8 cellular contexts compared by ENCODE assay signal in genomic region chr22:46053563-46054090, GRCh38.
DNase-seq lines count a peak whose midpoint lies in the region; ATAC-seq and TF ChIP-seq lines count a peak whose summit lies in the region.

No MANE protein-coding gene starts in this region.

- peak; percentile 43 to 57 for ATAC-seq in CD4-positive, CD25-positive, alpha-beta regulatory T cell (ENCODE audit: low read depth in 2 of 2)
- peak; percentile 88 to 89 for ATAC-seq in lower lobe of right lung
- no peak for ATAC-seq in HG02763 (IDR thresholded peaks at IDR 0.05; ENCODE audit: unreplicated experiment)

- H3K27me3 ChIP-seq in CD4-positive, CD25-positive, alpha-beta regulatory T cell (ENCODE audit: control insufficient read depth, insufficient read depth, low read length), result no peaks in the 10 kb centered on the region
- H3K27me3 ChIP-seq in colonic mucosa, result no peaks in the 10 kb centered on the region
- H3K27me3 ChIP-seq in lower lobe of right lung (ENCODE audit: low read depth), result no peaks in the 10 kb centered on the region
- H3K27me3 ChIP-seq in stomach smooth muscle (ENCODE audit: control insufficient read depth in 1 of 2, insufficient read depth in 2 of 2, low read length in 2 of 2), result no peaks in the 10 kb centered on the region

- TF ChIP-seq CTCF in colonic mucosa (IDR thresholded peaks at IDR 0.05) (no peak), lower lobe of right lung (IDR thresholded peaks at IDR 0.05) (no peak)

- intact Hi-C loops in colonic mucosa (cut with DNase I) (no loop called here), lower lobe of right lung (cut with DNase I) (no loop called here)

- peak overlapping the region; percentile 90 to 96 (median 95) for H3K27ac Mint-ChIP-seq in CD4-positive, CD25-positive, alpha-beta regulatory T cell
- H3K27ac Mint-ChIP-seq in IgD-negative memory B cell, result peak overlapping the region; percentile 93 to 96 (median 94)

- no peaks in the 10 kb centered on the region for H3K36me3 Mint-ChIP-seq in CD4-positive, CD25-positive, alpha-beta regulatory T cell
- H3K36me3 Mint-ChIP-seq in IgD-negative memory B cell, result no peaks in the 10 kb centered on the region

- no peaks in the 10 kb centered on the region for H3K27me3 Mint-ChIP-seq in CD4-positive, CD25-positive, alpha-beta regulatory T cell
- peaks cover 2% of the 10 kb centered on the region for H3K27me3 Mint-ChIP-seq in IgD-negative memory B cell

- peak overlapping the region; percentile 57 for H3K4me3 ChIP-seq in CD4-positive, CD25-positive, alpha-beta regulatory T cell (ENCODE audit: low read depth, low read length)
- H3K4me3 ChIP-seq in colonic mucosa, result peak overlapping the region; percentile 62
- H3K4me3 ChIP-seq in lower lobe of right lung, result peak overlapping the region; percentile 87
- H3K4me3 ChIP-seq in stomach smooth muscle (ENCODE audit: low read length in 2 of 2), result peak overlapping the region; percentile 70 to 80

- peak overlapping the region; percentile 84 to 97 (median 90) for H3K4me3 Mint-ChIP-seq in CD4-positive, CD25-positive, alpha-beta regulatory T cell
- H3K4me3 Mint-ChIP-seq in IgD-negative memory B cell, result peak overlapping the region; percentile 89 to 99 (median 96)

- H3K9ac ChIP-seq in colonic mucosa (ENCODE audit: low read depth in 2 of 2, low read length in 2 of 2) (peak overlapping the region; percentile 90 to 98), stomach smooth muscle (ENCODE audit: low read length in 2 of 2) (peak overlapping the region; percentile 76 to 84)

- peaks cover 0 to 43% (median 20%) of the 10 kb centered on the region in 4 donors for H3K4me1 Mint-ChIP-seq in CD4-positive, CD25-positive, alpha-beta regulatory T cell
- H3K4me1 Mint-ChIP-seq in IgD-negative memory B cell, result peaks cover 19 to 40% (median 26%) of the 10 kb centered on the region in 3 donors

- H3K36me3 ChIP-seq in CD4-positive, CD25-positive, alpha-beta regulatory T cell (ENCODE audit: control insufficient read depth, insufficient read depth, low read length), result no peaks in the 10 kb centered on the region
- H3K36me3 ChIP-seq in colonic mucosa, result no peaks in the 10 kb centered on the region
- peaks cover 6% of the 10 kb centered on the region for H3K36me3 ChIP-seq in lower lobe of right lung
- H3K36me3 ChIP-seq in stomach smooth muscle (ENCODE audit: control insufficient read depth in 2 of 2, insufficient read depth in 2 of 2, low read length in 2 of 2), result no peaks in the 10 kb centered on the region

- H3K9me3 Mint-ChIP-seq in CD4-positive, CD25-positive, alpha-beta regulatory T cell, result no peaks in the 10 kb centered on the region
- H3K9me3 Mint-ChIP-seq in IgD-negative memory B cell, result no peaks in the 10 kb centered on the region

- peak overlapping the region; percentile 87 for H3K27ac ChIP-seq in CD4-positive, CD25-positive, alpha-beta regulatory T cell (ENCODE audit: insufficient read depth, low read length, poor library complexity, severe bottlenecking)
- H3K27ac ChIP-seq in colonic mucosa (peak overlapping the region; percentile 96), lower lobe of right lung (peak overlapping the region; percentile 98), stomach smooth muscle (ENCODE audit: low read length) (peak overlapping the region; percentile 92)

- peak; percentile 52 to 63 (median 60) for DNase-seq in CD4-positive, CD25-positive, alpha-beta regulatory T cell
- peak; percentile 37 for DNase-seq in activated CD4-positive, alpha-beta T cell treated with anti-CD3 and anti-CD28 coated beads for 1 hour
- DNase-seq in colonic mucosa, result peak; percentile 89
- peak; percentile 87 for DNase-seq in lower lobe of right lung
- no peak for DNase-seq in KG1 (lab: John Stamatoyannopoulos, UW)

- H3K4me1 ChIP-seq in CD4-positive, CD25-positive, alpha-beta regulatory T cell (ENCODE audit: control insufficient read depth, insufficient read depth, low read length, poor library complexity, severe bottlenecking), result peaks cover 58% of the 10 kb centered on the region
- peaks cover 18% of the 10 kb centered on the region for H3K4me1 ChIP-seq in colonic mucosa
- peaks cover 86% of the 10 kb centered on the region for H3K4me1 ChIP-seq in lower lobe of right lung
- H3K4me1 ChIP-seq in stomach smooth muscle (ENCODE audit: control insufficient read depth, insufficient read depth, low read length), result peaks cover 78% of the 10 kb centered on the region

- H3K9me3 ChIP-seq in CD4-positive, CD25-positive, alpha-beta regulatory T cell (ENCODE audit: control insufficient read depth in 2 of 2, low read length in 2 of 2), result no peaks in the 10 kb centered on the region
- H3K9me3 ChIP-seq in colonic mucosa (no peaks in the 10 kb centered on the region), lower lobe of right lung (no peaks in the 10 kb centered on the region), stomach smooth muscle (ENCODE audit: control insufficient read depth in 2 of 2, low read length in 2 of 2) (no peaks in the 10 kb centered on the region)
